In genomic region chr12:51381226-51382079, GRCh38 we compare ENCODE assay signal across 12 cellular contexts. TPM values are rescaled to one million over a fixed set of nuclear protein-coding genes. Genes with fewer than 3 reads are reported as not detected.
DNase-seq lines count a peak whose midpoint lies in the region; ATAC-seq and TF ChIP-seq lines count a peak whose summit lies in the region.
"Had no signal": no experiment of that assay in that cellular context is flagged by ENCODE, and none has a peak within 500 bp of the region (broad histone marks: within the 10 kb centered on the region; RNA-seq: fewer than 3 reads in every experiment).

No MANE protein-coding gene starts in this region.

- no peaks in the 10 kb centered on the region for H3K27me3 ChIP-seq in right cardiac atrium (ENCODE audit: control insufficient read depth, insufficient read depth)
- H3K27me3 ChIP-seq: heart left ventricle had no signal

- no peaks in the 10 kb centered on the region for H3K4me1 ChIP-seq in right cardiac atrium (ENCODE audit: control insufficient read depth, insufficient read depth, low read length)

- TF ChIP-seq CTCF in fibroblast of mammary gland (conservative IDR thresholded peaks at IDR 0.05; ENCODE audit: control insufficient read depth, insufficient read depth, low read depth, low read length) = no peak

- 43% methylated on average over 5 of the region's 5 CpGs for WGBS in right cardiac atrium

- H3K4me3 ChIP-seq in right cardiac atrium (ENCODE audit: low read length) = no peak overlapping the region
- H3K4me3 ChIP-seq in fibroblast of mammary gland (ENCODE audit: control insufficient read depth, low read depth, low read length) = no peak overlapping the region
- H3K4me3 ChIP-seq: heart left ventricle had no signal

- ATAC-seq in left ventricle myocardium superior = peak; percentile 27
- no peak for ATAC-seq in right cardiac atrium
- no peak for ATAC-seq in GM21786 (IDR thresholded peaks at IDR 0.05; ENCODE audit: unreplicated experiment)
- ATAC-seq in GM21825 (IDR thresholded peaks at IDR 0.05; ENCODE audit: unreplicated experiment) = no peak
- ATAC-seq: activated naive CD4-positive, alpha-beta T cell treated with anti-CD3 and anti-CD28 coated beads, Interleukin-2, amount 50 U/mL, for 72 hours had no signal

- H3K9me3 ChIP-seq in right cardiac atrium (ENCODE audit: control insufficient read depth, low read length) = no peaks in the 10 kb centered on the region
- H3K9me3 ChIP-seq: heart left ventricle had no signal

- no peak for DNase-seq in left ventricle myocardium superior
- no peak for DNase-seq in right cardiac atrium
- DNase-seq in NCI-H748 treated with DMSO at 0.1 percent for 48 hours (lab: John Stamatoyannopoulos, UW) = peak; percentile 62
- DNase-seq in fibroblast of mammary gland (ENCODE audit: low read depth) = peak; percentile 26
- DNase-seq in effector CD8-positive, alpha-beta T cell (lab: John Stamatoyannopoulos, UW) = no peak
- DNase-seq in HT-29 (ENCODE audit: low spot score) = no peak
- DNase-seq: heart left ventricle had no signal

- intact Hi-C loops in left ventricle myocardium superior (cut with micrococcal nuclease) (no loop called here), right cardiac atrium (cut with DNase I) (no loop called here)

- H3K27ac ChIP-seq in right cardiac atrium (ENCODE audit: low read length) = no peak overlapping the region
- H3K27ac ChIP-seq: heart left ventricle had no signal

RNA-seq across cellular contexts. Expression of gene GALNT6, which starts 9.8 kb away (rescaled TPM):
- total RNA-seq in left ventricle myocardium superior = 0.77 TPM
- total RNA-seq in right cardiac atrium = 1 to 10 TPM in 3 of 4 donors, under 1 TPM in 1; 0.91 to 2.2 (median 1.7) TPM
- 0.25 TPM for polyA plus RNA-seq in right cardiac atrium
- 6.1 and 16.3 TPM in 2 replicates for total RNA-seq in HT-29 (2014; rRNA removed; shearing (Covaris generic))

RNA-seq across cellular contexts. Expression of gene CELA1, which starts 35.0 kb away (rescaled TPM):
- not detected for total RNA-seq in left ventricle myocardium superior
- total RNA-seq in right cardiac atrium = under 1 TPM in 1 of 4 donors, not detected in 3; 0.26 TPM
- polyA plus RNA-seq in right cardiac atrium = not detected
- total RNA-seq in HT-29 (2014; rRNA removed; shearing (Covaris generic)) = not detected in 2 replicates
- total RNA-seq: activated naive CD4-positive, alpha-beta T cell treated with anti-CD3 and anti-CD28 coated beads, Interleukin-2, amount 50 U/mL, for 72 hours; heart left ventricle; lower leg skin had no signal
- polyA plus RNA-seq: BJ, heart left ventricle had no signal

RNA-seq across cellular contexts. Expression of gene SLC4A8, which starts 43.2 kb away (rescaled TPM):
- total RNA-seq in left ventricle myocardium superior = 0.32 TPM
- total RNA-seq in right cardiac atrium = under 1 TPM; 0.23 to 0.50 (median 0.24) TPM
- 0.02 TPM for polyA plus RNA-seq in right cardiac atrium
- not detected in 2 replicates for total RNA-seq in HT-29 (2014; rRNA removed; shearing (Covaris generic))

RNA-seq across cellular contexts. Expression of gene BIN2, which starts 57.5 kb away (rescaled TPM):
- total RNA-seq in left ventricle myocardium superior (1.7 TPM), right cardiac atrium (1 to 10 TPM; 2.5 to 4.5 (median 3.2) TPM)
- polyA plus RNA-seq in right cardiac atrium = 1.8 TPM
- total RNA-seq in HT-29 (2014; rRNA removed; shearing (Covaris generic)) = 0.42 and 0.56 TPM in 2 replicates
- polyA plus RNA-seq: BJ had no signal

Comparison
In these comparisons a context has a peak if more than half of its experiments do, and no peak if none do; other contexts are left out.
1. DNase-seq: peak in NCI-H748 treated with DMSO at 0.1 percent for 48 hours (single experiment) and fibroblast of mammary gland (single experiment); none in left ventricle myocardium superior (single experiment), right cardiac atrium (0 of 3), effector CD8-positive, alpha-beta T cell (single experiment) and HT-29 (single experiment).